In genomic region chrX:42248226-42248625, GRCh38 we compare ENCODE assay signal across 17 cellular contexts.
DNase-seq lines count a peak whose midpoint lies in the region; ATAC-seq, FAIRE-seq and TF ChIP-seq lines count a peak whose summit lies in the region.
"Had no signal": no experiment of that assay in that cellular context is flagged by ENCODE, and none has a peak within 500 bp of the region (broad histone marks: within the 10 kb centered on the region; RNA-seq: fewer than 3 reads in every experiment).

No MANE protein-coding gene starts in this region.

- intact Hi-C loops in left lung (cut with DNase I): no loop called here
- intact Hi-C loops in PC-9 (cut with micrococcal nuclease; ENCODE audit: unreplicated experiment): no loop called here
- intact Hi-C loops in aorta (cut with DNase I): no loop called here

- CTCF ChIA-PET in A549 (lab: Yijun Ruan, JAX) (interaction anchor here (0.8 kb wide), 1 partner anchor 14 kb away, joined by 3 read pairs; no protein-coding TSS in a partner anchor), PC-9 (lab: Charles Lee) (no interaction called here)

- BruUV-seq in PC-9 (replicated peaks; lab: Mats Ljungman, UMichigan): no TSS peak

- H3K79me2 ChIP-seq in PC-9 (ENCODE audit: low read depth): no peaks in the 10 kb centered on the region

- no peak overlapping the region for H3K4me2 ChIP-seq in A549
- no peak overlapping the region for H3K4me2 ChIP-seq in PC-9
- H3K4me2 ChIP-seq: BLaER1, GM23338, KMS-11 had no signal

- no peak for TF ChIP-seq CTCF in A549 (IDR thresholded peaks at IDR 0.05)
- TF ChIP-seq CTCF in bronchial epithelial cell (IDR thresholded peaks at IDR 0.05; ENCODE audit: insufficient read depth, low read length, severe bottlenecking): no peak
- no peak for TF ChIP-seq CTCF in left lung (IDR thresholded peaks at IDR 0.05)
- no peak for TF ChIP-seq CTCF in PC-9 (conservative IDR thresholded peaks at IDR 0.05)

- no peaks in the 10 kb centered on the region for H4K20me1 ChIP-seq in PC-9 (ENCODE audit: insufficient read depth)
- H4K20me1 ChIP-seq: BLaER1 had no signal

- no peak for TF ChIP-seq POLR2A in A549 (IDR thresholded peaks at IDR 0.05; ENCODE audit: low read length)

- TF ChIP-seq RAD21 in A549 (conservative IDR thresholded peaks at IDR 0.05 in 1 of 2, IDR thresholded peaks at IDR 0.05 in 1 of 2): no peak

- H3K27me3 ChIP-seq in bronchial epithelial cell (ENCODE audit: control insufficient read depth, insufficient read depth, low read length) (no peaks in the 10 kb centered on the region), left lung (no peaks in the 10 kb centered on the region), PC-9 (ENCODE audit: insufficient read depth, low read depth) (no peaks in the 10 kb centered on the region), aorta (ENCODE audit: control insufficient read depth in 1 of 2, insufficient read depth in 2 of 2, low read length in 1 of 2) (no peaks in the 10 kb centered on the region)

- no peaks in the 10 kb centered on the region for H3F3A ChIP-seq in PC-9 (ENCODE audit: insufficient read depth, low read depth)

- H3K4me1 ChIP-seq in A549: no peaks in the 10 kb centered on the region
- H3K4me1 ChIP-seq in left lung: no peaks in the 10 kb centered on the region
- no peaks in the 10 kb centered on the region for H3K4me1 ChIP-seq in PC-9 (replicated peaks; ENCODE audit: insufficient read depth)
- no peaks in the 10 kb centered on the region for H3K4me1 ChIP-seq in aorta (ENCODE audit: control insufficient read depth in 1 of 2, insufficient read depth in 2 of 2, low read length in 2 of 2)
- H3K4me1 ChIP-seq: BLaER1 had no signal

- TF ChIP-seq EP300 in A549 (IDR thresholded peaks at IDR 0.05): no peak

- no peaks in the 10 kb centered on the region for H3K9me2 ChIP-seq in PC-9 (ENCODE audit: insufficient read depth)

- H3K9me3 ChIP-seq in A549 (no peaks in the 10 kb centered on the region), left lung (no peaks in the 10 kb centered on the region), PC-9 (ENCODE audit: insufficient read depth, low read depth) (no peaks in the 10 kb centered on the region), aorta (ENCODE audit: control insufficient read depth, low read length) (no peaks in the 10 kb centered on the region)
- H3K9me3 ChIP-seq: BLaER1 had no signal

- no peak overlapping the region for H3K27ac ChIP-seq in A549
- no peak overlapping the region for H3K27ac ChIP-seq in left lung
- H3K27ac ChIP-seq in PC-9: no peak overlapping the region
- H3K27ac ChIP-seq in aorta (ENCODE audit: low read depth in 1 of 2, low read length in 2 of 2): no peak overlapping the region
- H3K27ac ChIP-seq: BLaER1, KMS-11 had no signal

- no peak for ATAC-seq in A549
- peak; percentile 25 for ATAC-seq in left lung
- no peak for ATAC-seq in aorta (ENCODE audit: low FRiP score)
- ATAC-seq: CD8-positive, alpha-beta T cell; GM23338 had no signal

- WGBS in A549 (ENCODE audit: missing lambda C conversion rate): 59% methylated on average over 4 of the region's 4 CpGs
- 85 to 94% methylated on average over 4 of the region's 4 CpGs for WGBS in aorta, 2 donors

- in situ Hi-C loops in ACHN (cut with HindIII; ENCODE audit: low pct_ligation_motif_present, low pct_unique_long_range_greater_than_20kb, low sequenced_read_pairs): no loop called here

- DNase-seq in A549 (ENCODE audit: low read depth in 1 of 2, low spot score in 1 of 2) (peak in 1 of 2 experiments; percentile 1), NCI-H226 (peak; percentile 3), bronchial epithelial cell (ENCODE audit: low read depth) (peak; percentile 47), left lung (no peak), PC-9 (no peak), aorta (no peak), ACHN (no peak)
- DNase-seq: CD8-positive, alpha-beta T cell; DMS53; NCI-H1092 treated with DMSO at 0.1 percent for 48 hours; NCI-H2081; SHP77 treated with DMSO at 0.1 percent for 48 hours had no signal

- H3K4me3 ChIP-seq in A549: no peak overlapping the region
- no peak overlapping the region for H3K4me3 ChIP-seq in bronchial epithelial cell (ENCODE audit: low read depth, low read length)
- no peak overlapping the region for H3K4me3 ChIP-seq in left lung
- no peak overlapping the region for H3K4me3 ChIP-seq in PC-9
- no peak overlapping the region for H3K4me3 ChIP-seq in aorta (ENCODE audit: low read length in 2 of 2)
- H3K4me3 ChIP-seq: BLaER1, GM23338 had no signal

- POLR2A ChIA-PET in A549 (lab: Yijun Ruan, JAX): no interaction called here
- POLR2A ChIA-PET in PC-9 (lab: Charles Lee; ENCODE audit: unreplicated experiment): no interaction called here

- FAIRE-seq in A549 (lab: Jason Lieb, UNC) (peak; percentile 32), bronchial epithelial cell (lab: Jason Lieb, UNC) (no peak)
- FAIRE-seq: GM12892, GM18507 had no signal

- no peaks in the 10 kb centered on the region for H3K36me3 ChIP-seq in bronchial epithelial cell (ENCODE audit: control insufficient read depth, insufficient read depth, low read length)
- H3K36me3 ChIP-seq in left lung: no peaks in the 10 kb centered on the region
- no peaks in the 10 kb centered on the region for H3K36me3 ChIP-seq in PC-9 (ENCODE audit: low read depth)
- H3K36me3 ChIP-seq in aorta (ENCODE audit: control insufficient read depth in 1 of 2, insufficient read depth in 2 of 2, low read length in 1 of 2): no peaks in the 10 kb centered on the region
- H3K36me3 ChIP-seq: BLaER1 had no signal

- no peak overlapping the region for H2AFZ ChIP-seq in PC-9
- H2AFZ ChIP-seq: GM23338 had no signal

TF ChIP-seq in A549, 52 proteins besides CTCF, POLR2A, EP300 and RAD21:
- TF ChIP-seq CEBPB (IDR thresholded peaks at IDR 0.05) (0 out of 4 replicates have a peak, but pooled peaks of 1 of the 2 experiments have one; percentile 15), HEYL (CRISPR knock-in tag; IDR thresholded peaks at IDR 0.05) (no peak), TP53 (CRISPR knock-in tag; IDR thresholded peaks at IDR 0.05) (no peak), TFCP2L1 (CRISPR knock-in tag; IDR thresholded peaks at IDR 0.05) (no peak)
- TF ChIP-seq, protein P1, sequence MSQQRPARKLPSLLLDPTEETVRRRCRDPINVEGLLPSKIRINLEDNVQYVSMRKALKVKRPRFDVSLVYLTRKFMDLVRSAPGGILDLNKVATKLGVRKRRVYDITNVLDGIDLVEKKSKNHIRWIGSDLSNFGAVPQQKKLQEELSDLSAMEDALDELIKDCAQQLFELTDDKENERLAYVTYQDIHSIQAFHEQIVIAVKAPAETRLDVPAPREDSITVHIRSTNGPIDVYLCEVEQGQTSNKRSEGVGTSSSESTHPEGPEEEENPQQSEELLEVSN (IDR thresholded peaks at IDR 0.05; ENCODE audit: borderline replicate concordance, low read depth): no peak

Comparison
In these comparisons a context has a peak if more than half of its experiments do, and no peak if none do; other contexts are left out.
1. DNase-seq: peak in NCI-H226 (single experiment) and bronchial epithelial cell (single experiment); none in left lung (0 of 2), PC-9 (0 of 2), aorta (0 of 2) and ACHN (single experiment).